13 cellular contexts compared by ENCODE assay signal in the genomic region with DNA sequence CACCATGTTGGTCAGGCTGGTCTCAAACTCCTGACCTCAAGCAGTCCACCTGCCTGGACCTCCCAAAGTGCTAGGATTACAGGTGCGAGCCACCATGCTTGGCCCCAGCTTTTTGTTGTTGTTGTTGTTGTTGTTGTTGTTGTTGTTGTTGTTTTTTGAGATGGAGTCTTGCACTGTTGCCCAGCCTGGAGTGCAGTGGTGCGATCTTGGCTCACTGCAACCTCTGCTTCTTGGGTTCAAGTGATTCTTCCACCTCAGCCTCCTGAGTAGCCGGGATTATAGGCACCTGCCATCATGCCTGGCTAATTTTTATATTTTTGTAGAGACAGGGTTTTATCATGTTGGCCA. TPM values are rescaled to one million over a fixed set of nuclear protein-coding genes. Genes with fewer than 3 reads are reported as not detected.
A peak's percentile ranks its signal among the peaks of the same experiment; 100 is the strongest.
DNase-seq lines count a peak whose midpoint lies in the region; ATAC-seq, FAIRE-seq and TF ChIP-seq lines count a peak whose summit lies in the region.
"Not testable (repeated sequence)": the region's sequence is repeated elsewhere in the genome, so short reads cannot be mapped to it uniquely, and the experiment has no call there.
"Had no signal": no experiment of that assay in that cellular context is flagged by ENCODE, and none has a peak within 500 bp of the region (broad histone marks: within the 10 kb centered on the region; RNA-seq: fewer than 3 reads in every experiment).

No MANE protein-coding gene starts in this region.

- TF ChIP-seq POLR2A in HepG2 (IDR thresholded peaks at IDR 0.05; ENCODE audit: insufficient read depth in 1 of 2, low read depth in 2 of 2, low read length in 2 of 2): not testable (repeated sequence)

- H3F3A ChIP-seq in GM23248 (ENCODE audit: insufficient read depth): peaks cover 17% of the 10 kb centered on the region; the same call in 1 of the 2 replicates

- H3K4me3 ChIP-seq in GM23248; brain microvascular endothelial cell (ENCODE audit: low read depth, low read length); HepG2 (replicated peaks in 1 of 3; ENCODE audit: insufficient read depth in 1 of 3, low read depth in 2 of 3, low read length in 3 of 3): not testable (repeated sequence)

- not testable (repeated sequence) for H3K4me2 ChIP-seq in GM23248 (ENCODE audit: unreplicated experiment); HepG2 (ENCODE audit: low read depth, low read length)

- not testable (repeated sequence) for H3K27me3 ChIP-seq in GM23248 (replicated peaks; ENCODE audit: insufficient read depth); brain microvascular endothelial cell (replicated peaks); HepG2 (ENCODE audit: control insufficient read depth in 1 of 2, insufficient read depth in 2 of 2, low read length in 2 of 2)

- not testable (repeated sequence) for H2AFZ ChIP-seq in GM23248; HepG2 (ENCODE audit: low read length)

- peaks cover 100% of the 10 kb centered on the region for H3K79me2 ChIP-seq in GM23248 (ENCODE audit: insufficient read depth)
- H3K79me2 ChIP-seq in HepG2 (ENCODE audit: insufficient read depth, low read length): peaks cover 85% of the 10 kb centered on the region

- WGBS in GM23248 (ENCODE audit: low coverage in 1 of 2, low lambda C conversion rate in 2 of 2, missing lambda C conversion rate in 2 of 2), 2 experiments: 97 to 98% methylated on average over 3 of the region's 3 CpGs
- 90% methylated on average over 3 of the region's 3 CpGs for WGBS in HepG2 (ENCODE audit: low lambda C conversion rate)

- POLR2A ChIA-PET in HepG2 (lab: Yijun Ruan, JAX): not testable (repeated sequence)

- not testable (repeated sequence) for DNase-seq in GM23248; activated naive CD4-positive, alpha-beta T cell treated with anti-CD3 and anti-CD28 coated beads, Interleukin-2, amount 50 U/mL, for 72 hours (ENCODE audit: low spot score in 2 of 2); brain microvascular endothelial cell; HepG2 (ENCODE audit: low spot score); nephron progenitor cell; stimulated activated effector memory CD8-positive, alpha-beta T cell treated with anti-CD3 and anti-CD28 coated beads, Interleukin-12 subunit alpha, Interleukin-12 subunit beta, amount 100 ng/mL, for 72 hours (ENCODE audit: low spot score in 2 of 2)
- DNase-seq in Right ventricle myocardium superior: peak; percentile 9

- H3K36me3 Mint-ChIP-seq in activated naive CD4-positive, alpha-beta T cell treated with anti-CD3 and anti-CD28 coated beads, Interleukin-2, amount 50 U/mL, for 72 hours: peaks cover 4 to 16% of the 10 kb centered on the region in 2 donors
- peaks cover 14% of the 10 kb centered on the region for H3K36me3 Mint-ChIP-seq in nephron progenitor cell (ENCODE audit: low read depth)
- H3K36me3 Mint-ChIP-seq in stimulated activated effector memory CD8-positive, alpha-beta T cell treated with anti-CD3 and anti-CD28 coated beads, Interleukin-12 subunit alpha, Interleukin-12 subunit beta, amount 100 ng/mL, for 72 hours: peaks cover 41% of the 10 kb centered on the region

- not testable (repeated sequence) for H3K9me2 ChIP-seq in GM23248 (ENCODE audit: insufficient read depth)

- not testable (repeated sequence) for FAIRE-seq in HepG2 (lab: Jason Lieb, UNC)

- H3K27me3 Mint-ChIP-seq in nephron progenitor cell (ENCODE audit: low read depth, poor library complexity): not testable (repeated sequence)

- not testable (repeated sequence) for H3K36me3 ChIP-seq in GM23248 (ENCODE audit: low read depth); brain microvascular endothelial cell (replicated peaks)
- peaks cover 11 to 27% of the 10 kb centered on the region in 2 experiments; a peak in 4 of 5 replicates for H3K36me3 ChIP-seq in HepG2 (replicated peaks in 1 of 2; ENCODE audit: control insufficient read depth in 1 of 2, insufficient read depth in 2 of 2, low read length in 2 of 2)

- H3K4me1 ChIP-seq in GM23248 (ENCODE audit: insufficient read depth): peaks cover 16% of the 10 kb centered on the region
- H3K4me1 ChIP-seq in HepG2 (ENCODE audit: insufficient read depth, low read length): not testable (repeated sequence)

- in situ Hi-C loops in GM23248 (cut with MboI); brain microvascular endothelial cell (cut with HindIII; ENCODE audit: low pct_ligation_motif_present, low sequenced_read_pairs); HepG2 (cut with HindIII; ENCODE audit: extremely low pct_ligation_motif_present, low pct_unique_long_range_greater_than_20kb): not testable (repeated sequence)

- H3K27ac Mint-ChIP-seq in activated naive CD4-positive, alpha-beta T cell treated with anti-CD3 and anti-CD28 coated beads, Interleukin-2, amount 50 U/mL, for 72 hours: peak overlapping the region; percentile 66 to 90
- H3K27ac Mint-ChIP-seq in nephron progenitor cell: peak overlapping the region; percentile 75
- H3K27ac Mint-ChIP-seq in stimulated activated effector memory CD8-positive, alpha-beta T cell treated with anti-CD3 and anti-CD28 coated beads, Interleukin-12 subunit alpha, Interleukin-12 subunit beta, amount 100 ng/mL, for 72 hours: peak overlapping the region; percentile 80

- not testable (repeated sequence) for H4K20me1 ChIP-seq in GM23248 (ENCODE audit: insufficient read depth)
- H4K20me1 ChIP-seq in HepG2 (ENCODE audit: insufficient read depth, low read length): peaks cover 53% of the 10 kb centered on the region; the same call in 1 of the 2 replicates

- not testable (repeated sequence) for BruUV-seq in HepG2 (replicated peaks; lab: Mats Ljungman, UMichigan)

- H3K4me3 Mint-ChIP-seq in nephron progenitor cell; stimulated activated effector memory CD8-positive, alpha-beta T cell treated with anti-CD3 and anti-CD28 coated beads, Interleukin-12 subunit alpha, Interleukin-12 subunit beta, amount 100 ng/mL, for 72 hours: not testable (repeated sequence)

- CTCF ChIA-PET in HepG2 (lab: Yijun Ruan, JAX; ENCODE audit: low intra/inter-chr PET ratio, low total read pairs): not testable (repeated sequence)

- TF ChIP-seq RAD21 in HepG2 (CRISPR knock-in tag; IDR thresholded peaks at IDR 0.05): not testable (repeated sequence)

- TF ChIP-seq EP300 in HepG2 (IDR thresholded peaks at IDR 0.05; ENCODE audit: low read depth in 2 of 2, low read length in 2 of 2); HepG2 (CRISPR knock-in tag; IDR thresholded peaks at IDR 0.05; ENCODE audit: borderline replicate concordance): not testable (repeated sequence)

- TF ChIP-seq CTCF in brain microvascular endothelial cell (IDR thresholded peaks at IDR 0.05; ENCODE audit: low read depth, low read length, missing control alignments); HepG2 (CRISPR knock-in tag; IDR thresholded peaks at IDR 0.05); nephron progenitor cell (IDR thresholded peaks at IDR 0.05): not testable (repeated sequence)

- H3K9me3 ChIP-seq in GM23248 (ENCODE audit: low read depth); HepG2 (ENCODE audit: low read length): not testable (repeated sequence)

- H3K27ac ChIP-seq in GM23248 (peak overlapping the region; percentile 86), brain microvascular endothelial cell (peak overlapping the region; percentile 64)
- not testable (repeated sequence) for H3K27ac ChIP-seq in HepG2 (ENCODE audit: extremely low read length, insufficient read depth, low read length)

- ATAC-seq in activated naive CD4-positive, alpha-beta T cell treated with anti-CD3 and anti-CD28 coated beads, Interleukin-2, amount 50 U/mL, for 72 hours; Right ventricle myocardium superior (ENCODE audit: poor library complexity); HepG2; stimulated activated effector memory CD8-positive, alpha-beta T cell treated with anti-CD3 and anti-CD28 coated beads, Interleukin-12 subunit alpha, Interleukin-12 subunit beta, amount 100 ng/mL, for 72 hours: not testable (repeated sequence)

- H3K9ac ChIP-seq in GM23248: peak overlapping the region; percentile 69; the same call in 1 of the 2 replicates
- H3K9ac ChIP-seq in HepG2 (ENCODE audit: insufficient read depth, low read depth, low read length): not testable (repeated sequence)

- intact Hi-C loops in Right ventricle myocardium superior (cut with DNase I); HepG2 (cut with micrococcal nuclease; ENCODE audit: unreplicated experiment): not testable (repeated sequence)

- not testable (repeated sequence) for H3K9me3 Mint-ChIP-seq in activated naive CD4-positive, alpha-beta T cell treated with anti-CD3 and anti-CD28 coated beads, Interleukin-2, amount 50 U/mL, for 72 hours; nephron progenitor cell; stimulated activated effector memory CD8-positive, alpha-beta T cell treated with anti-CD3 and anti-CD28 coated beads, Interleukin-12 subunit alpha, Interleukin-12 subunit beta, amount 100 ng/mL, for 72 hours

- H3K4me1 Mint-ChIP-seq in nephron progenitor cell: peaks cover 19% of the 10 kb centered on the region
- H3K4me1 Mint-ChIP-seq in stimulated activated effector memory CD8-positive, alpha-beta T cell treated with anti-CD3 and anti-CD28 coated beads, Interleukin-12 subunit alpha, Interleukin-12 subunit beta, amount 100 ng/mL, for 72 hours: peaks cover 41% of the 10 kb centered on the region

RNA-seq across cellular contexts. Expression of gene C16orf90, which starts 21.7 kb away (rescaled TPM):
- not detected in 2 replicates for total RNA-seq in GM23248 (2014; rRNA removed; shearing (Covaris generic))
- polyA plus RNA-seq in GM23248 (2016; fragmentation: Nextera tagmentation; extraction: Ambion mirVana) (not detected in 2 replicates), HepG2 (2011; rRNA removed) (not detected in 2 replicates)
- total RNA-seq in activated naive CD4-positive, alpha-beta T cell treated with anti-CD3 and anti-CD28 coated beads, Interleukin-2, amount 50 U/mL, for 72 hours: under 1 TPM in 1 of 2 donors, not detected in 1; 0.25 TPM
- total RNA-seq in Right ventricle myocardium superior (not detected), HepG2 (2016; rRNA removed; fragmentation: Illumina TruSeq; extraction: Trizol) (not detected in 2 replicates)
- total RNA-seq in HepG2 (2016; cell fraction: cytosol; rRNA removed; fragmentation: Illumina TruSeq; extraction: Trizol; ENCODE audit: low read depth): not detected in 2 replicates
- not detected in 2 replicates for total RNA-seq in HepG2 (2016; cell fraction: insoluble cytoplasmic fraction; rRNA removed; fragmentation: Illumina TruSeq; extraction: Trizol)
- not detected in 2 replicates for total RNA-seq in HepG2 (2016; cell fraction: membrane; rRNA removed; fragmentation: Illumina TruSeq; extraction: Trizol)
- total RNA-seq in HepG2 (2016; cell fraction: nucleus; rRNA removed; fragmentation: Illumina TruSeq; extraction: Trizol): not detected in 2 replicates
- polyA plus RNA-seq in HepG2 (2011; cell fraction: cytosol; rRNA removed): not detected in 2 replicates
- not detected in 2 replicates for polyA plus RNA-seq in HepG2 (2011; cell fraction: nucleus; rRNA removed)
- not detected in 2 replicates for polyA plus RNA-seq in HepG2 (2012)
- polyA plus RNA-seq in HepG2 (2016; cell fraction: cytosol; fragmentation: Illumina TruSeq; extraction: Trizol; ENCODE audit: low read depth): not detected in 2 replicates
- polyA plus RNA-seq in HepG2 (2016; cell fraction: insoluble cytoplasmic fraction; fragmentation: Illumina TruSeq; extraction: Trizol; ENCODE audit: low read depth): not detected in 2 replicates
- not detected in 2 replicates for polyA plus RNA-seq in HepG2 (2016; cell fraction: membrane; fragmentation: Illumina TruSeq; extraction: Trizol; ENCODE audit: low read depth)
- polyA plus RNA-seq in HepG2 (2016; cell fraction: nucleus; fragmentation: Illumina TruSeq; extraction: Trizol; ENCODE audit: insufficient read depth, low read depth): not detected in 2 replicates
- not detected in 2 replicates for polyA minus RNA-seq in HepG2 (2011; rRNA and poly(A)+ RNA removed; ENCODE audit: low replicate concordance)
- polyA minus RNA-seq in HepG2 (2011; cell fraction: cytosol; rRNA and poly(A)+ RNA removed): not detected in 2 replicates
- polyA minus RNA-seq in HepG2 (2011; cell fraction: nucleus; rRNA and poly(A)+ RNA removed): not detected in 2 replicates
- total RNA-seq: Calu3; CD4-positive, alpha-beta T cell; Daoy; G401 had no signal
- polyA plus RNA-seq: A549, CD14-positive monocyte had no signal

RNA-seq across cellular contexts. Expression of gene CLUAP1, which starts 27.2 kb away (rescaled TPM):
- total RNA-seq in GM23248 (2014; rRNA removed; shearing (Covaris generic)): 19.3 and 28.5 TPM in 2 replicates
- polyA plus RNA-seq in GM23248 (2016; fragmentation: Nextera tagmentation; extraction: Ambion mirVana) (33.3 and 37.8 TPM in 2 replicates), HepG2 (2011; rRNA removed) (3.5 and 6.0 TPM in 2 replicates)
- 10 to 100 TPM; 15.5 to 20.0 TPM for total RNA-seq in activated naive CD4-positive, alpha-beta T cell treated with anti-CD3 and anti-CD28 coated beads, Interleukin-2, amount 50 U/mL, for 72 hours
- total RNA-seq in Right ventricle myocardium superior (17.4 TPM), HepG2 (2016; rRNA removed; fragmentation: Illumina TruSeq; extraction: Trizol) (19.5 and 25.9 TPM in 2 replicates)
- total RNA-seq in HepG2 (2016; cell fraction: cytosol; rRNA removed; fragmentation: Illumina TruSeq; extraction: Trizol; ENCODE audit: low read depth): 11.0 and 15.5 TPM in 2 replicates
- total RNA-seq in HepG2 (2016; cell fraction: insoluble cytoplasmic fraction; rRNA removed; fragmentation: Illumina TruSeq; extraction: Trizol): 18.5 and 28.6 TPM in 2 replicates
- 6.7 and 9.0 TPM in 2 replicates for total RNA-seq in HepG2 (2016; cell fraction: membrane; rRNA removed; fragmentation: Illumina TruSeq; extraction: Trizol)
- total RNA-seq in HepG2 (2016; cell fraction: nucleus; rRNA removed; fragmentation: Illumina TruSeq; extraction: Trizol): 12.3 and 17.1 TPM in 2 replicates
- polyA plus RNA-seq in HepG2 (2011; cell fraction: cytosol; rRNA removed): 2.9 and 3.9 TPM in 2 replicates
- 1.9 and 4.4 TPM in 2 replicates for polyA plus RNA-seq in HepG2 (2011; cell fraction: nucleus; rRNA removed)
- polyA plus RNA-seq in HepG2 (2012): 5.2 and 6.8 TPM in 2 replicates
- 3.4 and 3.8 TPM in 2 replicates for polyA plus RNA-seq in HepG2 (2016; cell fraction: cytosol; fragmentation: Illumina TruSeq; extraction: Trizol; ENCODE audit: low read depth)
- polyA plus RNA-seq in HepG2 (2016; cell fraction: insoluble cytoplasmic fraction; fragmentation: Illumina TruSeq; extraction: Trizol; ENCODE audit: low read depth): 22.5 and 28.8 TPM in 2 replicates
- polyA plus RNA-seq in HepG2 (2016; cell fraction: membrane; fragmentation: Illumina TruSeq; extraction: Trizol; ENCODE audit: low read depth): 5.0 and 5.3 TPM in 2 replicates
- 12.9 and 20.1 TPM in 2 replicates for polyA plus RNA-seq in HepG2 (2016; cell fraction: nucleus; fragmentation: Illumina TruSeq; extraction: Trizol; ENCODE audit: insufficient read depth, low read depth)
- polyA minus RNA-seq in HepG2 (2011; rRNA and poly(A)+ RNA removed; ENCODE audit: low replicate concordance): 3.6 and 12.3 TPM in 2 replicates
- polyA minus RNA-seq in HepG2 (2011; cell fraction: cytosol; rRNA and poly(A)+ RNA removed): 5.9 and 8.1 TPM in 2 replicates
- polyA minus RNA-seq in HepG2 (2011; cell fraction: nucleus; rRNA and poly(A)+ RNA removed): 6.7 and 9.6 TPM in 2 replicates

RNA-seq across cellular contexts. Expression of gene NAA60, which starts 30.1 kb away (rescaled TPM):
- total RNA-seq in GM23248 (2014; rRNA removed; shearing (Covaris generic)): 11.2 and 14.4 TPM in 2 replicates
- polyA plus RNA-seq in GM23248 (2016; fragmentation: Nextera tagmentation; extraction: Ambion mirVana): 49.4 and 51.3 TPM in 2 replicates
- total RNA-seq in activated naive CD4-positive, alpha-beta T cell treated with anti-CD3 and anti-CD28 coated beads, Interleukin-2, amount 50 U/mL, for 72 hours: 10 to 100 TPM; 29.2 to 40.1 TPM
- total RNA-seq in Right ventricle myocardium superior: 47.0 TPM
- total RNA-seq in HepG2 (2016; rRNA removed; fragmentation: Illumina TruSeq; extraction: Trizol): 14.7 and 16.9 TPM in 2 replicates
- 13.0 and 15.0 TPM in 2 replicates for total RNA-seq in HepG2 (2016; cell fraction: cytosol; rRNA removed; fragmentation: Illumina TruSeq; extraction: Trizol; ENCODE audit: low read depth)
- total RNA-seq in HepG2 (2016; cell fraction: insoluble cytoplasmic fraction; rRNA removed; fragmentation: Illumina TruSeq; extraction: Trizol): 13.7 and 14.1 TPM in 2 replicates
- 21.1 and 21.2 TPM in 2 replicates for total RNA-seq in HepG2 (2016; cell fraction: membrane; rRNA removed; fragmentation: Illumina TruSeq; extraction: Trizol)
- total RNA-seq in HepG2 (2016; cell fraction: nucleus; rRNA removed; fragmentation: Illumina TruSeq; extraction: Trizol): 17.3 and 20.1 TPM in 2 replicates
- polyA plus RNA-seq in HepG2 (2011; rRNA removed): 29.9 and 32.0 TPM in 2 replicates
- 19.5 and 30.9 TPM in 2 replicates for polyA plus RNA-seq in HepG2 (2011; cell fraction: cytosol; rRNA removed)
- polyA plus RNA-seq in HepG2 (2011; cell fraction: nucleus; rRNA removed): 47.2 and 62.5 TPM in 2 replicates
- polyA plus RNA-seq in HepG2 (2012): 44.9 and 50.3 TPM in 2 replicates
- 21.5 and 26.6 TPM in 2 replicates for polyA plus RNA-seq in HepG2 (2016; cell fraction: cytosol; fragmentation: Illumina TruSeq; extraction: Trizol; ENCODE audit: low read depth)
- polyA plus RNA-seq in HepG2 (2016; cell fraction: insoluble cytoplasmic fraction; fragmentation: Illumina TruSeq; extraction: Trizol; ENCODE audit: low read depth): 42.7 and 56.8 TPM in 2 replicates
- polyA plus RNA-seq in HepG2 (2016; cell fraction: membrane; fragmentation: Illumina TruSeq; extraction: Trizol; ENCODE audit: low read depth): 47.4 and 51.4 TPM in 2 replicates
- 68.2 and 80.3 TPM in 2 replicates for polyA plus RNA-seq in HepG2 (2016; cell fraction: nucleus; fragmentation: Illumina TruSeq; extraction: Trizol; ENCODE audit: insufficient read depth, low read depth)
- 16.6 and 30.8 TPM in 2 replicates for polyA minus RNA-seq in HepG2 (2011; rRNA and poly(A)+ RNA removed; ENCODE audit: low replicate concordance)
- 13.0 and 19.4 TPM in 2 replicates for polyA minus RNA-seq in HepG2 (2011; cell fraction: cytosol; rRNA and poly(A)+ RNA removed)
- polyA minus RNA-seq in HepG2 (2011; cell fraction: nucleus; rRNA and poly(A)+ RNA removed): 26.0 and 27.7 TPM in 2 replicates

RNA-seq across cellular contexts. Expression of gene ZNF597, which starts 30.3 kb away (rescaled TPM):
- 3.2 TPM in 2 replicates for total RNA-seq in GM23248 (2014; rRNA removed; shearing (Covaris generic))
- 1.8 and 2.2 TPM in 2 replicates for polyA plus RNA-seq in GM23248 (2016; fragmentation: Nextera tagmentation; extraction: Ambion mirVana)
- total RNA-seq in activated naive CD4-positive, alpha-beta T cell treated with anti-CD3 and anti-CD28 coated beads, Interleukin-2, amount 50 U/mL, for 72 hours: 1 to 10 TPM; 2.0 to 3.1 TPM
- total RNA-seq in Right ventricle myocardium superior: 1.5 TPM
- total RNA-seq in HepG2 (2016; rRNA removed; fragmentation: Illumina TruSeq; extraction: Trizol): 2.4 and 3.8 TPM in 2 replicates
- total RNA-seq in HepG2 (2016; cell fraction: cytosol; rRNA removed; fragmentation: Illumina TruSeq; extraction: Trizol; ENCODE audit: low read depth): 0.40 and 0.53 TPM in 2 replicates
- total RNA-seq in HepG2 (2016; cell fraction: insoluble cytoplasmic fraction; rRNA removed; fragmentation: Illumina TruSeq; extraction: Trizol): 2.5 and 3.4 TPM in 2 replicates
- 1.6 and 1.7 TPM in 2 replicates for total RNA-seq in HepG2 (2016; cell fraction: membrane; rRNA removed; fragmentation: Illumina TruSeq; extraction: Trizol)
- total RNA-seq in HepG2 (2016; cell fraction: nucleus; rRNA removed; fragmentation: Illumina TruSeq; extraction: Trizol): 3.2 and 3.5 TPM in 2 replicates
- polyA plus RNA-seq in HepG2 (2011; rRNA removed): 1.2 and 1.3 TPM in 2 replicates
- polyA plus RNA-seq in HepG2 (2011; cell fraction: cytosol; rRNA removed): 0.58 and 0.96 TPM in 2 replicates
- polyA plus RNA-seq in HepG2 (2011; cell fraction: nucleus; rRNA removed): 1.4 and 1.8 TPM in 2 replicates
- polyA plus RNA-seq in HepG2 (2012): 1.4 TPM in 2 replicates
- polyA plus RNA-seq in HepG2 (2016; cell fraction: cytosol; fragmentation: Illumina TruSeq; extraction: Trizol; ENCODE audit: low read depth): 0.08 and 0.10 TPM in 2 replicates
- 2.1 and 2.4 TPM in 2 replicates for polyA plus RNA-seq in HepG2 (2016; cell fraction: insoluble cytoplasmic fraction; fragmentation: Illumina TruSeq; extraction: Trizol; ENCODE audit: low read depth)
- 0.49 and 0.58 TPM in 2 replicates for polyA plus RNA-seq in HepG2 (2016; cell fraction: membrane; fragmentation: Illumina TruSeq; extraction: Trizol; ENCODE audit: low read depth)
- polyA plus RNA-seq in HepG2 (2016; cell fraction: nucleus; fragmentation: Illumina TruSeq; extraction: Trizol; ENCODE audit: insufficient read depth, low read depth): 3.1 and 3.4 TPM in 2 replicates
- polyA minus RNA-seq in HepG2 (2011; rRNA and poly(A)+ RNA removed; ENCODE audit: low replicate concordance): 1.1 and 1.7 TPM in 2 replicates
- polyA minus RNA-seq in HepG2 (2011; cell fraction: cytosol; rRNA and poly(A)+ RNA removed): 1.2 and 1.8 TPM in 2 replicates
- polyA minus RNA-seq in HepG2 (2011; cell fraction: nucleus; rRNA and poly(A)+ RNA removed): 3.9 and 5.2 TPM in 2 replicates
- total RNA-seq: Daoy had no signal
